In genomic region chr2:229243880-229244560, GRCh38 we compare ENCODE assay signal across 17 cellular contexts. TPM values are rescaled to one million over a fixed set of nuclear protein-coding genes. Genes with fewer than 3 reads are reported as not detected.
DNase-seq lines count a peak whose midpoint lies in the region; ATAC-seq and TF ChIP-seq lines count a peak whose summit lies in the region.
"Had no signal": no experiment of that assay in that cellular context is flagged by ENCODE, and none has a peak within 500 bp of the region (broad histone marks: within the 10 kb centered on the region; RNA-seq: fewer than 3 reads in every experiment).

No MANE protein-coding gene starts in this region.

- DNase-seq in Right ventricle myocardium inferior (ENCODE audit: missing footprints) (no peak), right atrium auricular region (ENCODE audit: low spot score) (no peak), amniotic epithelial cell (ENCODE audit: low read depth) (peak; percentile 21), fibroblast of villous mesenchyme (ENCODE audit: low read depth) (peak; percentile 31), germinal center (ENCODE audit: low spot score) (no peak), mucosa of descending colon (no peak)
- DNase-seq: 8988T, C1 segment of cervical spinal cord, DMS 273 treated with DMSO at 0.1 percent for 48 hours, NCI-H1092 treated with DMSO at 0.1 percent for 48 hours, NCI-H1694, NCI-H446, SHP77 had no signal

- H3K4me3 ChIP-seq in right atrium auricular region (no peak overlapping the region), fibroblast of villous mesenchyme (ENCODE audit: low read depth, low read length) (no peak overlapping the region), mucosa of descending colon (no peak overlapping the region)

- TF ChIP-seq CTCF in right atrium auricular region (IDR thresholded peaks at IDR 0.05) (no peak), fibroblast of villous mesenchyme (IDR thresholded peaks at IDR 0.05; ENCODE audit: insufficient read depth, low read depth, low read length) (no peak), mucosa of descending colon (IDR thresholded peaks at IDR 0.05) (no peak)

- ATAC-seq in Right ventricle myocardium inferior (peak; percentile 34), GM18861 (IDR thresholded peaks at IDR 0.05; ENCODE audit: unreplicated experiment) (no peak), HG03025 (IDR thresholded peaks at IDR 0.05; ENCODE audit: low FRiP score, unreplicated experiment) (no peak), mucosa of descending colon (no peak)
- ATAC-seq: HCT116, SK-N-SH treated with all-trans-retinoic acid at 6 μM for 48 hours had no signal

- no peak overlapping the region for H3K27ac ChIP-seq in right atrium auricular region

- peaks cover 0 to 38% of the 10 kb centered on the region in 2 donors for H3K9me3 ChIP-seq in right atrium auricular region
- peaks cover 16% of the 10 kb centered on the region for H3K9me3 ChIP-seq in mucosa of descending colon

- H3K4me1 ChIP-seq in right atrium auricular region: no peaks in the 10 kb centered on the region
- no peaks in the 10 kb centered on the region for H3K4me1 ChIP-seq in mucosa of descending colon (ENCODE audit: low read depth)

- no peaks in the 10 kb centered on the region for H3K36me3 ChIP-seq in right atrium auricular region
- no peaks in the 10 kb centered on the region for H3K36me3 ChIP-seq in mucosa of descending colon (ENCODE audit: low read depth)

- no peaks in the 10 kb centered on the region for H3K27me3 ChIP-seq in right atrium auricular region

- intact Hi-C loops in Right ventricle myocardium inferior (cut with DNase I): no loop called here
- intact Hi-C loops in mucosa of descending colon (cut with DNase I, micrococcal nuclease): no loop called here

RNA-seq across cellular contexts. Expression of gene PID1, which starts 27.1 kb away (rescaled TPM):
- 8.4 TPM for total RNA-seq in Right ventricle myocardium inferior
- 10 to 100 TPM in 1 of 2 donors, 1 to 10 TPM in 1; 9.1 to 24.0 TPM for total RNA-seq in right atrium auricular region
- 12.1 and 16.4 TPM in 2 replicates for total RNA-seq in fibroblast of villous mesenchyme
- total RNA-seq in mucosa of descending colon: 10 to 100 TPM; 49.3 to 60.8 (median 52.5) TPM

Comparison
In these comparisons a context has a peak if more than half of its experiments do, and no peak if none do; other contexts are left out.
1. DNase-seq: peak in amniotic epithelial cell (single experiment) and fibroblast of villous mesenchyme (single experiment); none in Right ventricle myocardium inferior (single experiment), right atrium auricular region (single experiment), germinal center (single experiment) and mucosa of descending colon (0 of 3).